ENCODE assay signal across 21 cellular contexts in genomic region chr2:96214554-96214953, GRCh38.
"Had no signal": no experiment of that assay in that cellular context is flagged by ENCODE, and none has a peak within 500 bp of the region (broad histone marks: within the 10 kb centered on the region; RNA-seq: fewer than 3 reads in every experiment).

No MANE protein-coding gene starts in this region.

- ATAC-seq: foreskin keratinocyte; left ventricle myocardium superior; naive thymus-derived CD4-positive, alpha-beta T cell; stimulated activated effector memory CD8-positive, alpha-beta T cell treated with anti-CD3 and anti-CD28 coated beads, Interleukin-12 subunit alpha, Interleukin-12 subunit beta, amount 100 ng/mL, for 72 hours; upper lobe of right lung had no signal

- H3K9me3 ChIP-seq: colonic mucosa, ovary, right atrium auricular region, tibial artery, upper lobe of right lung, vagina had no signal

- H3K27ac Mint-ChIP-seq: endodermal cell; naive thymus-derived CD4-positive, alpha-beta T cell; stimulated activated effector memory CD8-positive, alpha-beta T cell treated with anti-CD3 and anti-CD28 coated beads, Interleukin-12 subunit alpha, Interleukin-12 subunit beta, amount 100 ng/mL, for 72 hours; stimulated activated naive CD8-positive, alpha-beta T cell treated with anti-CD3 and anti-CD28 coated beads, Interleukin-15, Interleukin-2, amounts not matched to agents 100 ng/mL and 50 ng/mL, for 24 hours had no signal

- H3K4me1 ChIP-seq: colonic mucosa, foreskin keratinocyte had no signal

- H3K27ac ChIP-seq: colonic mucosa, foreskin keratinocyte, ovary, right atrium auricular region, tibial artery, upper lobe of right lung, vagina had no signal

- H3K36me3 ChIP-seq: colonic mucosa, ovary, right atrium auricular region, tibial artery, upper lobe of right lung, vagina had no signal

- H3K9me3 Mint-ChIP-seq: endodermal cell; immature natural killer cell; naive thymus-derived CD4-positive, alpha-beta T cell; stimulated activated effector memory CD8-positive, alpha-beta T cell treated with anti-CD3 and anti-CD28 coated beads, Interleukin-12 subunit alpha, Interleukin-12 subunit beta, amount 100 ng/mL, for 72 hours; stimulated activated naive CD8-positive, alpha-beta T cell treated with anti-CD3 and anti-CD28 coated beads, Interleukin-15, Interleukin-2, amounts not matched to agents 100 ng/mL and 50 ng/mL, for 24 hours had no signal

- H3K4me2 ChIP-seq: smooth muscle cell had no signal

- H3K4me3 ChIP-seq: colonic mucosa, lung, ovary, right atrium auricular region, smooth muscle cell, tibial artery, upper lobe of right lung, vagina had no signal

- H3K27me3 ChIP-seq: colonic mucosa, foreskin keratinocyte, ovary, right atrium auricular region, tibial artery, upper lobe of right lung, vagina had no signal

- H3K4me3 Mint-ChIP-seq: endodermal cell; immature natural killer cell; naive thymus-derived CD4-positive, alpha-beta T cell; stimulated activated effector memory CD8-positive, alpha-beta T cell treated with anti-CD3 and anti-CD28 coated beads, Interleukin-12 subunit alpha, Interleukin-12 subunit beta, amount 100 ng/mL, for 72 hours; stimulated activated naive CD8-positive, alpha-beta T cell treated with anti-CD3 and anti-CD28 coated beads, Interleukin-15, Interleukin-2, amounts not matched to agents 100 ng/mL and 50 ng/mL, for 24 hours had no signal

- DNase-seq: colonic mucosa; effector CD4-positive, alpha-beta T cell; endodermal cell; erythroblast; foreskin keratinocyte; immature natural killer cell; left ventricle myocardium superior; mesenchymal stem cell; midbrain; naive thymus-derived CD4-positive, alpha-beta T cell; ovary; stimulated activated CD4-positive, alpha-beta T cell treated with anti-CD3 and anti-CD28 coated beads, Interleukin-4, amount 100 ng/mL, for 1 hour; stimulated activated CD8-positive, alpha-beta memory T cell treated with anti-CD3 and anti-CD28 coated beads, Interleukin-4, amount 100 ng/mL, for 48 hours; tibial artery; upper lobe of right lung had no signal

- H3K27me3 Mint-ChIP-seq: naive thymus-derived CD4-positive, alpha-beta T cell; stimulated activated naive CD8-positive, alpha-beta T cell treated with anti-CD3 and anti-CD28 coated beads, Interleukin-15, Interleukin-2, amounts not matched to agents 100 ng/mL and 50 ng/mL, for 24 hours had no signal
